ENCODE assay signal across 8 cellular contexts in the genomic region with DNA sequence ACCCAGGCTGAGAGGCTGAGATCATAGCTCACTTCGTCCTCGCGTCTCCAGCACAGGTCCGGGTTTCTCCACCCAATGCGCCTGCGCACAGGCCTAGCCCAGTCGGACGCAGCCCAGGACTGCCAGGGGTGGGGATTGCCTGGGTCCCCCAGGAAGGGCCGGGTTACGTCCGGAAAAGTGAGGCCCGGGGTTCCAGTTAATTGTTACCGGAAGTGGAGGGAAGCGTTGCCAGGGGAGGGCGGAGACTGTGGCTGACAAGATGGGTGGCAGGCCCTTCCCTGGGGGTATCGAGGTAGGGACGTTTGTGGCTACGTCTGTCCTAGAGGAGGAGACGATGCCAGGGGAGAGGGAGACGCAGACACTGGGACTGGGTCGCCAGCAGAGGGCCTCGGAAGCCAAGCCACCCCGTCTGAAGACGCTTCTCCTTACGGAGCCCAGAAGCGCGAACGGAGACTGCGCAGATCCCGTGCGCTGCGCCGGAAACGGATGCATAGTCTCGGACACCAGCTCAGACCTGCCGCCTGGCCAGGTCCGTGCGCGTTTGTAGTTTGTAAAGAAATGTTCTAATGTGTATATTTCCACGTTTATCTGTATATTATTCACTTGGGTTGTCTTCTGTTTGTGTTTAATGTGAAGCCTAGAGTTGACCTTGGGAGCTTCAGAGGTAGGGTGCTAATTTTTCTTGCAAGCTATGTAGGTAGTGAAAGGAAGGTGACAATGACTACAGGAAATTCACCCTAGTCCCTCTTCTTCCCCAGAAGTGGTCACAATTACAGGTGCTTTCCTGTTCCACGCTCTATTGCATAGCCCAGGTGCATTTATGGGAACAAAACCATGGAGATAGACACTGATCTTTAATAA. TPM values are rescaled to one million over a fixed set of nuclear protein-coding genes. Genes with fewer than 3 reads are reported as not detected.
A peak's percentile ranks its signal among the peaks of the same experiment; 100 is the strongest.
DNase-seq lines count a peak whose midpoint lies in the region; ATAC-seq and TF ChIP-seq lines count a peak whose summit lies in the region.

No MANE protein-coding gene starts in this region.

- peak overlapping the region; percentile 95 for H3K27ac Mint-ChIP-seq in activated naive CD8-positive, alpha-beta T cell treated with anti-CD3 and anti-CD28 coated beads, Interleukin-2, amount 50 U/mL, for 24 hours

- intact Hi-C loops in heart right ventricle (cut with DNase I): loop anchor here in 5 of 10 donors (5.0 to 10.0 kb wide), 4 partner anchors 102 to 577 kb away; a partner anchor contains a TSS
- intact Hi-C loops in posterior cingulate gyrus (cut with DNase I): loop anchor here (10.0 kb wide), 1 partner anchor 55 kb away; no protein-coding TSS in a partner anchor

- H3K27ac ChIP-seq in SU-DHL-6 (ENCODE audit: low read depth, low read length) (peak overlapping the region; percentile 83), heart right ventricle (peak overlapping the region; percentile 80 to 94 (median 88)), upper lobe of left lung (peak overlapping the region; percentile 80 to 96 (median 94))

- peaks cover 69% of the 10 kb centered on the region for H3F3A ChIP-seq in SU-DHL-6 (ENCODE audit: insufficient read depth)

- peak overlapping the region; percentile 88 for H3K4me3 Mint-ChIP-seq in activated naive CD8-positive, alpha-beta T cell treated with anti-CD3 and anti-CD28 coated beads, Interleukin-2, amount 50 U/mL, for 24 hours

- H3K79me2 ChIP-seq in SU-DHL-6 (ENCODE audit: insufficient read depth, low read length): peaks cover 6% of the 10 kb centered on the region

- peaks cover 68% of the 10 kb centered on the region for H3K4me1 Mint-ChIP-seq in activated naive CD8-positive, alpha-beta T cell treated with anti-CD3 and anti-CD28 coated beads, Interleukin-2, amount 50 U/mL, for 24 hours

- peak; percentile 58 for TF ChIP-seq CTCF in GM10266 (IDR thresholded peaks at IDR 0.05; ENCODE audit: control insufficient read depth, insufficient read depth, low read depth, missing control alignments)
- TF ChIP-seq CTCF in SU-DHL-6 (IDR thresholded peaks at IDR 0.05; ENCODE audit: insufficient read depth, low read length, poor library complexity, severe bottlenecking): peak; percentile 60
- peak; percentile 47 to 79 (median 63) for TF ChIP-seq CTCF in heart right ventricle (IDR thresholded peaks at IDR 0.05)
- TF ChIP-seq CTCF in upper lobe of left lung (IDR thresholded peaks at IDR 0.05): peak; percentile 59 to 89 (median 78)

- H3K9ac ChIP-seq in SU-DHL-6 (ENCODE audit: low read length): peak overlapping the region; percentile 57

- H3K36me3 Mint-ChIP-seq in activated naive CD8-positive, alpha-beta T cell treated with anti-CD3 and anti-CD28 coated beads, Interleukin-2, amount 50 U/mL, for 24 hours (ENCODE audit: low read depth): peaks cover 39% of the 10 kb centered on the region

- DNase-seq in GM10266 (ENCODE audit: extremely low spot score) (peak; percentile 87), NCI-H1092 treated with DMSO at 0.1 percent for 48 hours (lab: John Stamatoyannopoulos, UW) (peak; percentile 96), heart right ventricle (peak; percentile 89 to 92), posterior cingulate gyrus (peak; percentile 77 to 98 (median 90)), upper lobe of left lung (peak; percentile 94 to 96)
- DNase-seq in activated naive CD8-positive, alpha-beta T cell treated with anti-CD3 and anti-CD28 coated beads, Interleukin-2, amount 50 U/mL, for 24 hours: peak; percentile 94

- H2AFZ ChIP-seq in SU-DHL-6 (ENCODE audit: low read depth, low read length, severe bottlenecking): peak overlapping the region; percentile 42

- H3K27me3 ChIP-seq in SU-DHL-6 (ENCODE audit: low read length) (no peaks in the 10 kb centered on the region), heart right ventricle (no peaks in the 10 kb centered on the region), upper lobe of left lung (no peaks in the 10 kb centered on the region)

- H3K36me3 ChIP-seq in SU-DHL-6 (ENCODE audit: low read length): peaks cover 24% of the 10 kb centered on the region
- H3K36me3 ChIP-seq in heart right ventricle: peaks cover 0 to 61% (median 35%) of the 10 kb centered on the region in 9 donors
- H3K36me3 ChIP-seq in upper lobe of left lung: peaks cover 25 to 45% (median 41%) of the 10 kb centered on the region in 4 donors

- no peaks in the 10 kb centered on the region for H3K9me3 Mint-ChIP-seq in activated naive CD8-positive, alpha-beta T cell treated with anti-CD3 and anti-CD28 coated beads, Interleukin-2, amount 50 U/mL, for 24 hours

- peak; percentile 73 for ATAC-seq in HG02610 (IDR thresholded peaks at IDR 0.05; ENCODE audit: unreplicated experiment)
- peak; percentile 95 for ATAC-seq in activated naive CD8-positive, alpha-beta T cell treated with anti-CD3 and anti-CD28 coated beads, Interleukin-2, amount 50 U/mL, for 24 hours
- ATAC-seq in heart right ventricle: peak; percentile 90 to 96 (median 95)
- ATAC-seq in upper lobe of left lung (ENCODE audit: low FRiP score in 2 of 2): peak; percentile 96

- peaks cover 7 to 78% (median 61%) of the 10 kb centered on the region in 9 donors for H3K4me1 ChIP-seq in heart right ventricle
- H3K4me1 ChIP-seq in upper lobe of left lung: peaks cover 28 to 81% (median 49%) of the 10 kb centered on the region in 4 donors

- H3K4me2 ChIP-seq in SU-DHL-6 (ENCODE audit: low read depth, low read length, poor library complexity, severe bottlenecking): peak overlapping the region; percentile 74

- TF ChIP-seq EP300 in upper lobe of left lung (IDR thresholded peaks at IDR 0.05): no peak

- no peaks in the 10 kb centered on the region for H3K27me3 Mint-ChIP-seq in activated naive CD8-positive, alpha-beta T cell treated with anti-CD3 and anti-CD28 coated beads, Interleukin-2, amount 50 U/mL, for 24 hours

- 0 out of 2 replicates have a peak, but pooled peaks cover 3% of the 10 kb centered on the region for H4K20me1 ChIP-seq in SU-DHL-6 (ENCODE audit: low read depth, low read length)

- 1% methylated on average over 41 of the region's 41 CpGs for WGBS in heart right ventricle, 2 donors
- WGBS in upper lobe of left lung, 2 donors: 1% methylated on average over 32 to 41 of the region's 41 CpGs

- no peaks in the 10 kb centered on the region for H3K9me3 ChIP-seq in SU-DHL-6 (ENCODE audit: insufficient read depth, low read length)
- no peaks in the 10 kb centered on the region for H3K9me3 ChIP-seq in heart right ventricle
- H3K9me3 ChIP-seq in upper lobe of left lung: no peaks in the 10 kb centered on the region

- H3K9me2 ChIP-seq in SU-DHL-6 (replicated peaks; ENCODE audit: insufficient read depth, low read length): no peaks in the 10 kb centered on the region

- H3K4me3 ChIP-seq in SU-DHL-6 (ENCODE audit: insufficient read depth, low read length, poor library complexity, severe bottlenecking): peak overlapping the region; percentile 50
- peak overlapping the region; percentile 20 to 61 (median 48) for H3K4me3 ChIP-seq in heart right ventricle
- peak overlapping the region; percentile 3 to 59 (median 50) for H3K4me3 ChIP-seq in upper lobe of left lung

- peak in 3 of 4 donors; percentile 19 to 62 (median 53) for TF ChIP-seq POLR2A in upper lobe of left lung (IDR thresholded peaks at IDR 0.05)

RNA-seq across cellular contexts. Expression of a gene that starts 7.3 kb away (rescaled TPM):
- total RNA-seq in heart right ventricle: 10 to 100 TPM; 21.1 to 47.3 (median 27.7) TPM
- 100 to 1,000 TPM in 1 of 2 donors, 10 to 100 TPM in 1; 33.1 to 455 TPM for polyA plus RNA-seq in heart right ventricle
- 100 to 1,000 TPM in 5 of 6 donors, 10 to 100 TPM in 1; 62.0 to 563 (median 161) TPM for total RNA-seq in upper lobe of left lung

RNA-seq across cellular contexts. Expression of a gene that starts 7.6 kb away (rescaled TPM):
- total RNA-seq in heart right ventricle: 10 to 100 TPM; 28.0 to 39.0 (median 35.6) TPM
- 10 to 100 TPM; 37.9 to 55.9 TPM for polyA plus RNA-seq in heart right ventricle
- total RNA-seq in upper lobe of left lung: 10 to 100 TPM; 21.9 to 66.5 (median 39.5) TPM

RNA-seq across cellular contexts. Expression of a gene that starts 32.4 kb away (rescaled TPM):
- under 1 TPM in 1 of 10 donors, not detected in 9; 0.11 TPM for total RNA-seq in heart right ventricle
- not detected for polyA plus RNA-seq in heart right ventricle
- total RNA-seq in upper lobe of left lung: 1 to 10 TPM in 1 of 6 donors, under 1 TPM in 1, not detected in 4; 0.15 to 1.0 TPM

Comparison
In these comparisons a context has a peak if more than half of its experiments do, and no peak if none do; other contexts are left out.
1. Peak in every context shown above with its lines: DNase-seq, ATAC-seq, H3K4me3 ChIP-seq and H3K27ac ChIP-seq.